Comparison of ENCODE assay signal across 21 cellular contexts in genomic region chr1:55988963-55989452, GRCh38.
"Had no signal": no experiment of that assay in that cellular context is flagged by ENCODE, and none has a peak within 500 bp of the region (broad histone marks: within the 10 kb centered on the region; RNA-seq: fewer than 3 reads in every experiment).

No MANE protein-coding gene starts in this region.

- H3K9me3 Mint-ChIP-seq: memory B cell, nephron progenitor cell had no signal

- ATAC-seq: esophagus mucosa; gastrocnemius medialis; left lung; lower lobe of right lung; stimulated activated naive CD8-positive, alpha-beta T cell treated with anti-CD3 and anti-CD28 coated beads, Interleukin-15, Interleukin-2, amounts not matched to agents 100 U/mL and 50 U/mL, for 24 hours had no signal

- H3K36me3 Mint-ChIP-seq: memory B cell had no signal

- H3K9me3 ChIP-seq: gastrocnemius medialis, left lung, lower lobe of right lung, sigmoid colon, suprapubic skin, thyroid gland, upper lobe of left lung, uterus had no signal

- H3K4me3 ChIP-seq: dorsolateral prefrontal cortex, gastrocnemius medialis, left lung, lower lobe of right lung, sigmoid colon, skin epidermis, suprapubic skin, thyroid gland, upper lobe of left lung, uterus had no signal

- H3K4me1 ChIP-seq: upper lobe of left lung, uterus had no signal

- H3K4me3 Mint-ChIP-seq: memory B cell, nephron progenitor cell had no signal

- H3K27ac ChIP-seq: dorsolateral prefrontal cortex, gastrocnemius medialis, left lung, lower lobe of right lung, sigmoid colon, suprapubic skin, thyroid gland, upper lobe of left lung, uterus had no signal

- H3K27ac Mint-ChIP-seq: memory B cell, nephron progenitor cell had no signal

- H3K4me1 Mint-ChIP-seq: memory B cell had no signal

- DNase-seq: cortex of kidney; dorsolateral prefrontal cortex; effector CD8-positive, alpha-beta T cell; gastrocnemius medialis; glutamatergic neuron; islet precursor cell; left lung; lower lobe of right lung; midbrain; nephron progenitor cell; posterior cingulate gyrus; sigmoid colon; stimulated activated CD4-positive, alpha-beta T cell treated with anti-CD3 and anti-CD28 coated beads, Interleukin-12 subunit alpha, Interleukin-12 subunit beta, amount 100 ng/mL, for 4 hours; stimulated activated naive CD8-positive, alpha-beta T cell treated with anti-CD3 and anti-CD28 coated beads, Interleukin-15, Interleukin-2, amounts not matched to agents 100 U/mL and 50 U/mL, for 24 hours; thyroid gland; upper lobe of left lung; uterus had no signal
